ENCODE assay signal across 13 cellular contexts in the genomic region with DNA sequence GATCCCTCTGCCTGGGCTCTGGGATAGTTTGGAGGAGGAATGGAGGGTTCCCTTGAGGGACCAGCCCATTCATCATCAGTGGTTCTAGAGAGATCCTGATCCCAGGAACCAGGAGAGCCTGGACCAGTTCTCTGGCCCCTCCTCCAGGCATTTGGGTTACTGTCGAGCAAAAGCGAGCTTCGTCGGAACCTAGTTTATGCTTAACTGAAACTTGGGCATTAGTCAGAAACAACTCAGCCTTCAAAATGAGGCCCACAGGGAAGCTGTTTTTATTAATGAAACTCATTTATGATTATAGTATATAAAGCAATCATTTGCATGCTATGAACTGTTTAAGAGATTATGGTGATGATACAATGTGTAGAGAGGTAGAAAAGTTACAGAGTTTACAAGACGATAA.
A peak's percentile ranks its signal among the peaks of the same experiment; 100 is the strongest.
DNase-seq lines count a peak whose midpoint lies in the region; ATAC-seq and FAIRE-seq lines count a peak whose summit lies in the region.
"Had no signal": no experiment of that assay in that cellular context is flagged by ENCODE, and none has a peak within 500 bp of the region (broad histone marks: within the 10 kb centered on the region; RNA-seq: fewer than 3 reads in every experiment).

No MANE protein-coding gene starts in this region.

- no peaks in the 10 kb centered on the region for H3K9me3 Mint-ChIP-seq in activated naive CD4-positive, alpha-beta T cell treated with anti-CD3 and anti-CD28 coated beads, Interleukin-2, amount 50 U/mL, for 72 hours
- H3K9me3 Mint-ChIP-seq in stimulated activated naive CD8-positive, alpha-beta T cell treated with anti-CD3 and anti-CD28 coated beads, Interleukin-15, Interleukin-2, amounts not matched to agents 100 ng/mL and 50 ng/mL, for 24 hours = no peaks in the 10 kb centered on the region

- H3K4me3 Mint-ChIP-seq in stimulated activated naive CD8-positive, alpha-beta T cell treated with anti-CD3 and anti-CD28 coated beads, Interleukin-15, Interleukin-2, amounts not matched to agents 100 ng/mL and 50 ng/mL, for 24 hours = peak overlapping the region; percentile 57

- H3K27ac Mint-ChIP-seq in activated naive CD4-positive, alpha-beta T cell treated with anti-CD3 and anti-CD28 coated beads, Interleukin-2, amount 50 U/mL, for 72 hours = peak overlapping the region; percentile 44 to 98
- peak overlapping the region; percentile 94 for H3K27ac Mint-ChIP-seq in stimulated activated naive CD8-positive, alpha-beta T cell treated with anti-CD3 and anti-CD28 coated beads, Interleukin-15, Interleukin-2, amounts not matched to agents 100 ng/mL and 50 ng/mL, for 24 hours

- peak; percentile 36 to 49 for ATAC-seq in activated naive CD4-positive, alpha-beta T cell treated with anti-CD3 and anti-CD28 coated beads, Interleukin-2, amount 50 U/mL, for 72 hours

- peaks cover 92% of the 10 kb centered on the region for H3K4me1 Mint-ChIP-seq in stimulated activated naive CD8-positive, alpha-beta T cell treated with anti-CD3 and anti-CD28 coated beads, Interleukin-15, Interleukin-2, amounts not matched to agents 100 ng/mL and 50 ng/mL, for 24 hours (ENCODE audit: low read depth)

- peak; percentile 58 for DNase-seq in stimulated activated CD4-positive, alpha-beta T cell treated with anti-CD3 and anti-CD28 coated beads, Interleukin-15, amount 100 ng/mL, for 24 hours
- DNase-seq in stimulated activated CD4-positive, alpha-beta T cell treated with anti-CD3 and anti-CD28 coated beads, Interleukin-12 subunit alpha, Interleukin-12 subunit beta, amount 100 ng/mL, for 4 hours = no peak
- peak; percentile 31 for DNase-seq in RCC 7860 (ENCODE audit: low spot score)
- peak in 1 of 2 donors; percentile 39 for DNase-seq in activated naive CD4-positive, alpha-beta T cell treated with anti-CD3 and anti-CD28 coated beads, Interleukin-2, amount 50 U/mL, for 72 hours (ENCODE audit: low spot score in 2 of 2)
- no peak for DNase-seq in DMS114 treated with DMSO at 0.1 percent for 48 hours (lab: John Stamatoyannopoulos, UW; ENCODE audit: unreplicated experiment)
- DNase-seq in COLO668 (lab: John Stamatoyannopoulos, UW; ENCODE audit: unreplicated experiment) = no peak
- DNase-seq in dermis blood vessel endothelial cell = no peak
- DNase-seq: BE2C, colonic mucosa, midbrain, NCI-H146 had no signal

- FAIRE-seq in RCC 7860 (lab: Jason Lieb, UNC) = peak; percentile 90
- FAIRE-seq: frontal cortex had no signal

- no peaks in the 10 kb centered on the region for H3K27me3 Mint-ChIP-seq in stimulated activated naive CD8-positive, alpha-beta T cell treated with anti-CD3 and anti-CD28 coated beads, Interleukin-15, Interleukin-2, amounts not matched to agents 100 ng/mL and 50 ng/mL, for 24 hours

- no peaks in the 10 kb centered on the region for H3K36me3 Mint-ChIP-seq in activated naive CD4-positive, alpha-beta T cell treated with anti-CD3 and anti-CD28 coated beads, Interleukin-2, amount 50 U/mL, for 72 hours
- H3K36me3 Mint-ChIP-seq in stimulated activated naive CD8-positive, alpha-beta T cell treated with anti-CD3 and anti-CD28 coated beads, Interleukin-15, Interleukin-2, amounts not matched to agents 100 ng/mL and 50 ng/mL, for 24 hours (ENCODE audit: low read depth) = no peaks in the 10 kb centered on the region

Comparison
In these comparisons a context has a peak if more than half of its experiments do, and no peak if none do; other contexts are left out.
1. DNase-seq: peak in stimulated activated CD4-positive, alpha-beta T cell treated with anti-CD3 and anti-CD28 coated beads, Interleukin-15, amount 100 ng/mL, for 24 hours (single experiment) and RCC 7860 (single experiment); none in stimulated activated CD4-positive, alpha-beta T cell treated with anti-CD3 and anti-CD28 coated beads, Interleukin-12 subunit alpha, Interleukin-12 subunit beta, amount 100 ng/mL, for 4 hours (single experiment), DMS114 treated with DMSO at 0.1 percent for 48 hours (single experiment), COLO668 (single experiment) and dermis blood vessel endothelial cell (single experiment).